In genomic region chr14:20493634-20494033, GRCh38 we compare ENCODE assay signal across 13 cellular contexts. TPM values are rescaled to one million over a fixed set of nuclear protein-coding genes. Genes with fewer than 3 reads are reported as not detected.
A peak's percentile ranks its signal among the peaks of the same experiment; 100 is the strongest.
DNase-seq lines count a peak whose midpoint lies in the region; ATAC-seq, FAIRE-seq and TF ChIP-seq lines count a peak whose summit lies in the region.
"Had no signal": no experiment of that assay in that cellular context is flagged by ENCODE, and none has a peak within 500 bp of the region (broad histone marks: within the 10 kb centered on the region; RNA-seq: fewer than 3 reads in every experiment).

No MANE protein-coding gene starts in this region.

- H3K27me3 ChIP-seq in liver (ENCODE audit: control insufficient read depth in 4 of 4, insufficient read depth in 4 of 4, low read length in 3 of 4) (no peaks in the 10 kb centered on the region), HepG2 (ENCODE audit: control insufficient read depth in 1 of 2, insufficient read depth in 2 of 2, low read length in 2 of 2) (peaks cover 0 to 10% of the 10 kb centered on the region in 2 experiments; a peak in 1 of 5 replicates), upper lobe of right lung (no peaks in the 10 kb centered on the region)
- H3K27me3 ChIP-seq: transverse colon had no signal

- POLR2A ChIA-PET in HepG2 (lab: Yijun Ruan, JAX), result no interaction called here

- H3K27ac ChIP-seq in liver (ENCODE audit: low read depth in 1 of 2, low read length in 2 of 2) (no peak overlapping the region), HepG2 (ENCODE audit: extremely low read length, insufficient read depth, low read length) (no peak overlapping the region), upper lobe of right lung (no peak overlapping the region)
- H3K27ac ChIP-seq: SK-N-MC, transverse colon had no signal

- no peaks in the 10 kb centered on the region for H3K79me2 ChIP-seq in HepG2 (ENCODE audit: insufficient read depth, low read length)

- TF ChIP-seq POLR2A in HepG2 (IDR thresholded peaks at IDR 0.05; ENCODE audit: insufficient read depth in 1 of 2, low read depth in 2 of 2, low read length in 2 of 2), result no peak

- in situ Hi-C loops in HepG2 (cut with HindIII; ENCODE audit: extremely low pct_ligation_motif_present, low pct_unique_long_range_greater_than_20kb), result no loop called here

- H3K4me3 ChIP-seq in liver (ENCODE audit: low read depth in 1 of 3, low read length in 3 of 3) (no peak overlapping the region), HepG2 (replicated peaks in 1 of 3; ENCODE audit: insufficient read depth in 1 of 3, low read depth in 2 of 3, low read length in 3 of 3) (no peak overlapping the region), upper lobe of right lung (no peak overlapping the region)
- H3K4me3 ChIP-seq: SK-N-MC, transverse colon had no signal

- no peak overlapping the region for H2AFZ ChIP-seq in HepG2 (ENCODE audit: low read length)

- no peak for DNase-seq in HepG2 (ENCODE audit: low spot score)
- DNase-seq in SKM-1 (lab: John Stamatoyannopoulos, UW; ENCODE audit: unreplicated experiment), result peak; percentile 48
- DNase-seq in left ventricle myocardium superior, result no peak
- DNase-seq in upper lobe of right lung, result no peak
- no peak for DNase-seq in NCI-H187 (lab: John Stamatoyannopoulos, UW)
- no peak for DNase-seq in occipital lobe (lab: John Stamatoyannopoulos, UW)
- DNase-seq: effector CD4-positive, alpha-beta T cell; NCI-H524 treated with DMSO at 0.1 percent for 48 hours; transverse colon had no signal

- H3K9me3 ChIP-seq in liver (ENCODE audit: control insufficient read depth in 4 of 4, low read length in 3 of 4), result no peaks in the 10 kb centered on the region
- H3K9me3 ChIP-seq in HepG2 (ENCODE audit: low read length), result no peaks in the 10 kb centered on the region
- no peaks in the 10 kb centered on the region for H3K9me3 ChIP-seq in upper lobe of right lung
- H3K9me3 ChIP-seq: transverse colon had no signal

- intact Hi-C loops in HepG2 (cut with micrococcal nuclease; ENCODE audit: unreplicated experiment) (no loop called here), left ventricle myocardium superior (cut with micrococcal nuclease) (no loop called here), upper lobe of right lung (cut with DNase I) (no loop called here)

- no peak for FAIRE-seq in HepG2 (lab: Jason Lieb, UNC)

- H3K4me2 ChIP-seq in HepG2 (ENCODE audit: low read depth, low read length), result no peak overlapping the region

- H3K36me3 ChIP-seq in liver (ENCODE audit: control insufficient read depth in 4 of 4, insufficient read depth in 3 of 4, low read depth in 1 of 4, low read length in 3 of 4) (no peaks in the 10 kb centered on the region), HepG2 (replicated peaks in 1 of 2; ENCODE audit: control insufficient read depth in 1 of 2, insufficient read depth in 2 of 2, low read length in 2 of 2) (no peaks in the 10 kb centered on the region), upper lobe of right lung (no peaks in the 10 kb centered on the region)
- H3K36me3 ChIP-seq: transverse colon had no signal

- no TSS peak for BruUV-seq in HepG2 (replicated peaks; lab: Mats Ljungman, UMichigan)

- CTCF ChIA-PET in HepG2 (lab: Yijun Ruan, JAX; ENCODE audit: low intra/inter-chr PET ratio, low total read pairs), result no interaction called here

- WGBS in liver, result 73% methylated on average over 2 of the region's 2 CpGs
- WGBS in HepG2 (ENCODE audit: low lambda C conversion rate), result 80% methylated on average over 2 of the region's 2 CpGs

- TF ChIP-seq CTCF in liver (IDR thresholded peaks at IDR 0.05; ENCODE audit: low read depth, low read length, missing input control), result no peak
- TF ChIP-seq CTCF in HepG2 (CRISPR knock-in tag; IDR thresholded peaks at IDR 0.05), result no peak
- no peak for TF ChIP-seq CTCF in upper lobe of right lung (IDR thresholded peaks at IDR 0.05)

- TF ChIP-seq RAD21 in liver (IDR thresholded peaks at IDR 0.05) (no peak), HepG2 (CRISPR knock-in tag; IDR thresholded peaks at IDR 0.05) (no peak)

- H3K4me1 ChIP-seq in liver (ENCODE audit: control insufficient read depth in 4 of 4, insufficient read depth in 4 of 4, low read length in 3 of 4) (peaks cover 0 to 3% (median 0%) of the 10 kb centered on the region in 4 donors), HepG2 (ENCODE audit: insufficient read depth, low read length) (peaks cover 26% of the 10 kb centered on the region), upper lobe of right lung (no peaks in the 10 kb centered on the region)
- H3K4me1 ChIP-seq: transverse colon had no signal

- TF ChIP-seq EP300 in HepG2 (IDR thresholded peaks at IDR 0.05; ENCODE audit: low read depth in 2 of 2, low read length in 2 of 2) (no peak), HepG2 (CRISPR knock-in tag; IDR thresholded peaks at IDR 0.05; ENCODE audit: borderline replicate concordance) (no peak)

- no peak overlapping the region for H3K9ac ChIP-seq in liver (ENCODE audit: low read depth in 1 of 2, low read length in 2 of 2)
- no peak overlapping the region for H3K9ac ChIP-seq in HepG2 (ENCODE audit: insufficient read depth, low read depth, low read length)

- no peak for ATAC-seq in HepG2
- peak; percentile 74 for ATAC-seq in left ventricle myocardium superior
- peak; percentile 90 for ATAC-seq in upper lobe of right lung
- ATAC-seq in GM21786 (IDR thresholded peaks at IDR 0.05; ENCODE audit: unreplicated experiment), result no peak

- no peaks in the 10 kb centered on the region for H4K20me1 ChIP-seq in HepG2 (ENCODE audit: insufficient read depth, low read length)

RNA-seq across cellular contexts. Expression of gene RNASE10, which starts 11.7 kb away (rescaled TPM):
- total RNA-seq in liver, result under 1 TPM in 1 of 2 donors, not detected in 1; 0.19 TPM
- not detected for polyA plus RNA-seq in liver
- not detected in 2 replicates for total RNA-seq in HepG2 (2016; rRNA removed; fragmentation: Illumina TruSeq; extraction: Trizol)
- not detected in 2 replicates for total RNA-seq in HepG2 (2016; cell fraction: cytosol; rRNA removed; fragmentation: Illumina TruSeq; extraction: Trizol; ENCODE audit: low read depth)
- not detected in 2 replicates for total RNA-seq in HepG2 (2016; cell fraction: insoluble cytoplasmic fraction; rRNA removed; fragmentation: Illumina TruSeq; extraction: Trizol)
- not detected in 2 replicates for total RNA-seq in HepG2 (2016; cell fraction: membrane; rRNA removed; fragmentation: Illumina TruSeq; extraction: Trizol)
- not detected in 2 replicates for total RNA-seq in HepG2 (2016; cell fraction: nucleus; rRNA removed; fragmentation: Illumina TruSeq; extraction: Trizol)
- not detected in 2 replicates for polyA plus RNA-seq in HepG2 (2011; rRNA removed)
- polyA plus RNA-seq in HepG2 (2011; cell fraction: cytosol; rRNA removed), result not detected in 2 replicates
- polyA plus RNA-seq in HepG2 (2011; cell fraction: nucleus; rRNA removed), result not detected in 2 replicates
- polyA plus RNA-seq in HepG2 (2012), result not detected in 2 replicates
- polyA plus RNA-seq in HepG2 (2016; cell fraction: cytosol; fragmentation: Illumina TruSeq; extraction: Trizol; ENCODE audit: low read depth), result not detected in 2 replicates
- not detected in 2 replicates for polyA plus RNA-seq in HepG2 (2016; cell fraction: insoluble cytoplasmic fraction; fragmentation: Illumina TruSeq; extraction: Trizol; ENCODE audit: low read depth)
- polyA plus RNA-seq in HepG2 (2016; cell fraction: membrane; fragmentation: Illumina TruSeq; extraction: Trizol; ENCODE audit: low read depth), result not detected in 2 replicates
- not detected in 2 replicates for polyA plus RNA-seq in HepG2 (2016; cell fraction: nucleus; fragmentation: Illumina TruSeq; extraction: Trizol; ENCODE audit: insufficient read depth, low read depth)
- polyA minus RNA-seq in HepG2 (2011; rRNA and poly(A)+ RNA removed; ENCODE audit: low replicate concordance), result not detected in 2 replicates
- polyA minus RNA-seq in HepG2 (2011; cell fraction: cytosol; rRNA and poly(A)+ RNA removed), result not detected in 2 replicates
- not detected in 2 replicates for polyA minus RNA-seq in HepG2 (2011; cell fraction: nucleus; rRNA and poly(A)+ RNA removed)
- 0.22 TPM for total RNA-seq in left ventricle myocardium superior
- total RNA-seq in upper lobe of right lung, result 0.58 TPM
- total RNA-seq in occipital lobe, result not detected
- total RNA-seq: H4, transverse colon had no signal

RNA-seq across cellular contexts. Expression of gene PNP, which starts 24.4 kb away (rescaled TPM):
- 100 to 1,000 TPM in 1 of 2 donors, 10 to 100 TPM in 1; 41.8 to 156 TPM for total RNA-seq in liver
- 10 to 100 TPM; 22.9 to 29.9 TPM for polyA plus RNA-seq in liver
- 74.8 and 117 TPM in 2 replicates for total RNA-seq in HepG2 (2016; rRNA removed; fragmentation: Illumina TruSeq; extraction: Trizol)
- total RNA-seq in HepG2 (2016; cell fraction: cytosol; rRNA removed; fragmentation: Illumina TruSeq; extraction: Trizol; ENCODE audit: low read depth), result 7.1 and 8.7 TPM in 2 replicates
- 74.5 and 119 TPM in 2 replicates for total RNA-seq in HepG2 (2016; cell fraction: insoluble cytoplasmic fraction; rRNA removed; fragmentation: Illumina TruSeq; extraction: Trizol)
- total RNA-seq in HepG2 (2016; cell fraction: membrane; rRNA removed; fragmentation: Illumina TruSeq; extraction: Trizol), result 16.6 and 17.8 TPM in 2 replicates
- 36.5 and 46.4 TPM in 2 replicates for total RNA-seq in HepG2 (2016; cell fraction: nucleus; rRNA removed; fragmentation: Illumina TruSeq; extraction: Trizol)
- 40.2 and 45.4 TPM in 2 replicates for polyA plus RNA-seq in HepG2 (2011; rRNA removed)
- 49.6 and 54.1 TPM in 2 replicates for polyA plus RNA-seq in HepG2 (2011; cell fraction: cytosol; rRNA removed)
- polyA plus RNA-seq in HepG2 (2011; cell fraction: nucleus; rRNA removed), result 20.3 and 24.4 TPM in 2 replicates
- 22.4 and 23.3 TPM in 2 replicates for polyA plus RNA-seq in HepG2 (2012)
- 6.6 and 6.8 TPM in 2 replicates for polyA plus RNA-seq in HepG2 (2016; cell fraction: cytosol; fragmentation: Illumina TruSeq; extraction: Trizol; ENCODE audit: low read depth)
- 118 and 121 TPM in 2 replicates for polyA plus RNA-seq in HepG2 (2016; cell fraction: insoluble cytoplasmic fraction; fragmentation: Illumina TruSeq; extraction: Trizol; ENCODE audit: low read depth)
- 10.3 and 11.4 TPM in 2 replicates for polyA plus RNA-seq in HepG2 (2016; cell fraction: membrane; fragmentation: Illumina TruSeq; extraction: Trizol; ENCODE audit: low read depth)
- polyA plus RNA-seq in HepG2 (2016; cell fraction: nucleus; fragmentation: Illumina TruSeq; extraction: Trizol; ENCODE audit: insufficient read depth, low read depth), result 46.5 and 51.8 TPM in 2 replicates
- polyA minus RNA-seq in HepG2 (2011; rRNA and poly(A)+ RNA removed; ENCODE audit: low replicate concordance), result 38.2 and 227 TPM in 2 replicates
- 25.9 and 29.4 TPM in 2 replicates for polyA minus RNA-seq in HepG2 (2011; cell fraction: cytosol; rRNA and poly(A)+ RNA removed)
- polyA minus RNA-seq in HepG2 (2011; cell fraction: nucleus; rRNA and poly(A)+ RNA removed), result 25.4 and 32.6 TPM in 2 replicates
- total RNA-seq in left ventricle myocardium superior, result 6.5 TPM
- total RNA-seq in upper lobe of right lung, result 32.8 TPM
- total RNA-seq in occipital lobe, result 3.1 TPM

RNA-seq across cellular contexts. Expression of gene PIP4P1, which starts 32.4 kb away (rescaled TPM):
- 10 to 100 TPM; 14.1 to 14.6 TPM for total RNA-seq in liver
- 10 to 100 TPM; 13.2 to 14.9 TPM for polyA plus RNA-seq in liver
- total RNA-seq in HepG2 (2016; rRNA removed; fragmentation: Illumina TruSeq; extraction: Trizol), result 31.9 and 33.4 TPM in 2 replicates
- total RNA-seq in HepG2 (2016; cell fraction: cytosol; rRNA removed; fragmentation: Illumina TruSeq; extraction: Trizol; ENCODE audit: low read depth), result 16.4 and 18.3 TPM in 2 replicates
- 32.1 and 34.6 TPM in 2 replicates for total RNA-seq in HepG2 (2016; cell fraction: insoluble cytoplasmic fraction; rRNA removed; fragmentation: Illumina TruSeq; extraction: Trizol)
- total RNA-seq in HepG2 (2016; cell fraction: membrane; rRNA removed; fragmentation: Illumina TruSeq; extraction: Trizol), result 32.6 and 39.7 TPM in 2 replicates
- total RNA-seq in HepG2 (2016; cell fraction: nucleus; rRNA removed; fragmentation: Illumina TruSeq; extraction: Trizol), result 20.8 and 28.1 TPM in 2 replicates
- polyA plus RNA-seq in HepG2 (2011; rRNA removed), result 47.0 and 54.5 TPM in 2 replicates
- 40.6 and 41.5 TPM in 2 replicates for polyA plus RNA-seq in HepG2 (2011; cell fraction: cytosol; rRNA removed)
- polyA plus RNA-seq in HepG2 (2011; cell fraction: nucleus; rRNA removed), result 70.2 and 90.4 TPM in 2 replicates
- 30.3 and 35.7 TPM in 2 replicates for polyA plus RNA-seq in HepG2 (2012)
- polyA plus RNA-seq in HepG2 (2016; cell fraction: cytosol; fragmentation: Illumina TruSeq; extraction: Trizol; ENCODE audit: low read depth), result 14.0 and 16.8 TPM in 2 replicates
- polyA plus RNA-seq in HepG2 (2016; cell fraction: insoluble cytoplasmic fraction; fragmentation: Illumina TruSeq; extraction: Trizol; ENCODE audit: low read depth), result 40.6 and 44.1 TPM in 2 replicates
- 24.7 and 35.2 TPM in 2 replicates for polyA plus RNA-seq in HepG2 (2016; cell fraction: membrane; fragmentation: Illumina TruSeq; extraction: Trizol; ENCODE audit: low read depth)
- 61.7 and 72.0 TPM in 2 replicates for polyA plus RNA-seq in HepG2 (2016; cell fraction: nucleus; fragmentation: Illumina TruSeq; extraction: Trizol; ENCODE audit: insufficient read depth, low read depth)
- 63.2 and 70.8 TPM in 2 replicates for polyA minus RNA-seq in HepG2 (2011; rRNA and poly(A)+ RNA removed; ENCODE audit: low replicate concordance)
- polyA minus RNA-seq in HepG2 (2011; cell fraction: cytosol; rRNA and poly(A)+ RNA removed), result 16.6 and 21.8 TPM in 2 replicates
- 33.3 and 33.8 TPM in 2 replicates for polyA minus RNA-seq in HepG2 (2011; cell fraction: nucleus; rRNA and poly(A)+ RNA removed)
- 17.7 TPM for total RNA-seq in left ventricle myocardium superior
- total RNA-seq in upper lobe of right lung, result 40.2 TPM
- total RNA-seq in occipital lobe, result 26.0 TPM

RNA-seq across cellular contexts. Expression of gene APEX1, which starts 38.6 kb away (rescaled TPM):
- total RNA-seq in liver (10 to 100 TPM; 32.4 to 43.2 TPM), HepG2 (2016; rRNA removed; fragmentation: Illumina TruSeq; extraction: Trizol) (171 and 261 TPM in 2 replicates), left ventricle myocardium superior (68.2 TPM), upper lobe of right lung (101 TPM), occipital lobe (56.9 TPM)
- polyA plus RNA-seq in liver (10 to 100 TPM; 50.3 to 64.5 TPM), HepG2 (2011; rRNA removed) (336 and 405 TPM in 2 replicates)
- total RNA-seq in HepG2 (2016; cell fraction: cytosol; rRNA removed; fragmentation: Illumina TruSeq; extraction: Trizol; ENCODE audit: low read depth), result 72.5 and 84.0 TPM in 2 replicates
- total RNA-seq in HepG2 (2016; cell fraction: insoluble cytoplasmic fraction; rRNA removed; fragmentation: Illumina TruSeq; extraction: Trizol), result 177 and 247 TPM in 2 replicates
- 130 and 144 TPM in 2 replicates for total RNA-seq in HepG2 (2016; cell fraction: membrane; rRNA removed; fragmentation: Illumina TruSeq; extraction: Trizol)
- 79.4 and 94.6 TPM in 2 replicates for total RNA-seq in HepG2 (2016; cell fraction: nucleus; rRNA removed; fragmentation: Illumina TruSeq; extraction: Trizol)
- 342 and 365 TPM in 2 replicates for polyA plus RNA-seq in HepG2 (2011; cell fraction: cytosol; rRNA removed)
- polyA plus RNA-seq in HepG2 (2011; cell fraction: nucleus; rRNA removed), result 199 and 247 TPM in 2 replicates
- polyA plus RNA-seq in HepG2 (2012), result 218 and 250 TPM in 2 replicates
- 85.4 and 96.6 TPM in 2 replicates for polyA plus RNA-seq in HepG2 (2016; cell fraction: cytosol; fragmentation: Illumina TruSeq; extraction: Trizol; ENCODE audit: low read depth)
- polyA plus RNA-seq in HepG2 (2016; cell fraction: insoluble cytoplasmic fraction; fragmentation: Illumina TruSeq; extraction: Trizol; ENCODE audit: low read depth), result 442 and 448 TPM in 2 replicates
- 162 and 177 TPM in 2 replicates for polyA plus RNA-seq in HepG2 (2016; cell fraction: membrane; fragmentation: Illumina TruSeq; extraction: Trizol; ENCODE audit: low read depth)
- 253 and 259 TPM in 2 replicates for polyA plus RNA-seq in HepG2 (2016; cell fraction: nucleus; fragmentation: Illumina TruSeq; extraction: Trizol; ENCODE audit: insufficient read depth, low read depth)
- polyA minus RNA-seq in HepG2 (2011; rRNA and poly(A)+ RNA removed; ENCODE audit: low replicate concordance), result 377 and 396 TPM in 2 replicates
- 101 and 112 TPM in 2 replicates for polyA minus RNA-seq in HepG2 (2011; cell fraction: cytosol; rRNA and poly(A)+ RNA removed)
- 59.6 and 63.5 TPM in 2 replicates for polyA minus RNA-seq in HepG2 (2011; cell fraction: nucleus; rRNA and poly(A)+ RNA removed)

RNA-seq across cellular contexts. Expression of gene OSGEP, which starts 39.0 kb away (rescaled TPM):
- total RNA-seq in liver (10 to 100 TPM; 29.0 to 39.0 TPM), HepG2 (2016; rRNA removed; fragmentation: Illumina TruSeq; extraction: Trizol) (32.4 and 39.7 TPM in 2 replicates), left ventricle myocardium superior (15.3 TPM), upper lobe of right lung (33.8 TPM), occipital lobe (36.8 TPM)
- polyA plus RNA-seq in liver (10 to 100 TPM; 18.1 to 20.5 TPM), HepG2 (2011; rRNA removed) (40.0 and 41.1 TPM in 2 replicates)
- 7.0 and 8.1 TPM in 2 replicates for total RNA-seq in HepG2 (2016; cell fraction: cytosol; rRNA removed; fragmentation: Illumina TruSeq; extraction: Trizol; ENCODE audit: low read depth)
- total RNA-seq in HepG2 (2016; cell fraction: insoluble cytoplasmic fraction; rRNA removed; fragmentation: Illumina TruSeq; extraction: Trizol), result 30.4 and 41.7 TPM in 2 replicates
- total RNA-seq in HepG2 (2016; cell fraction: membrane; rRNA removed; fragmentation: Illumina TruSeq; extraction: Trizol), result 12.6 and 13.2 TPM in 2 replicates
- total RNA-seq in HepG2 (2016; cell fraction: nucleus; rRNA removed; fragmentation: Illumina TruSeq; extraction: Trizol), result 35.3 and 44.2 TPM in 2 replicates
- 25.8 and 29.7 TPM in 2 replicates for polyA plus RNA-seq in HepG2 (2011; cell fraction: cytosol; rRNA removed)
- polyA plus RNA-seq in HepG2 (2011; cell fraction: nucleus; rRNA removed), result 108 and 113 TPM in 2 replicates
- polyA plus RNA-seq in HepG2 (2012), result 14.8 and 23.9 TPM in 2 replicates
- 5.7 and 6.0 TPM in 2 replicates for polyA plus RNA-seq in HepG2 (2016; cell fraction: cytosol; fragmentation: Illumina TruSeq; extraction: Trizol; ENCODE audit: low read depth)
- polyA plus RNA-seq in HepG2 (2016; cell fraction: insoluble cytoplasmic fraction; fragmentation: Illumina TruSeq; extraction: Trizol; ENCODE audit: low read depth), result 31.9 and 37.6 TPM in 2 replicates
- polyA plus RNA-seq in HepG2 (2016; cell fraction: membrane; fragmentation: Illumina TruSeq; extraction: Trizol; ENCODE audit: low read depth), result 9.1 and 10.6 TPM in 2 replicates
- polyA plus RNA-seq in HepG2 (2016; cell fraction: nucleus; fragmentation: Illumina TruSeq; extraction: Trizol; ENCODE audit: insufficient read depth, low read depth), result 101 and 108 TPM in 2 replicates
- polyA minus RNA-seq in HepG2 (2011; rRNA and poly(A)+ RNA removed; ENCODE audit: low replicate concordance), result 38.1 and 65.7 TPM in 2 replicates
- 8.6 and 9.5 TPM in 2 replicates for polyA minus RNA-seq in HepG2 (2011; cell fraction: cytosol; rRNA and poly(A)+ RNA removed)
- 99.7 and 101 TPM in 2 replicates for polyA minus RNA-seq in HepG2 (2011; cell fraction: nucleus; rRNA and poly(A)+ RNA removed)

Comparison
In these comparisons a context has a peak if more than half of its experiments do, and no peak if none do; other contexts are left out.
1. ATAC-seq: peak in left ventricle myocardium superior (single experiment) and upper lobe of right lung (single experiment); none in HepG2 (single experiment) and GM21786 (single experiment).